33 cellular contexts compared by ENCODE assay signal in the genomic region with DNA sequence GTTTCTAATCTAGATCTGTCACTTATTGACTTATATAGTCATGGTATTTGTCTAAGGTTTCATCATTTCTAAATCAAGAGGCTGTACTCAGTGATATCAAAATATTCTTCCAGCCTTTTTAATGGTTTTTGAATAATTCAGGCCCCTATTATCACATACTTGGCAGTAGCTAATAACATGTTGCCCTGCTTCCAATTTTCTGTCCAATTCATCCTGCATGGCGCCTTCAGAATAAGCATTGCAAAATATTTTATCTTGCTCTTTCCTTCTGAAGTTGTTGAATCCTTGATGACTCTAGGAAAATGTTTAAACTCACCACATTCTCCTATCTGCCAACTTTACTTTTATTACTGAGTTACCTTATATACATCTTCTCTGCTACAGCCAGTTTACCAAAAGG.
"Had no signal": no experiment of that assay in that cellular context is flagged by ENCODE, and none has a peak within 500 bp of the region (broad histone marks: within the 10 kb centered on the region; RNA-seq: fewer than 3 reads in every experiment).

No MANE protein-coding gene starts in this region.

- H3K4me1 Mint-ChIP-seq: activated B cell treated with CpG ODN at 0.5 μM for 24 hours had no signal

- DNase-seq: activated B cell treated with CpG ODN at 0.5 μM for 24 hours; activated CD4-positive, alpha-beta memory T cell treated with anti-CD3 and anti-CD28 coated beads for 36 hours; activated CD4-positive, alpha-beta T cell treated with anti-CD3 and anti-CD28 coated beads, Interleukin-2, amount 10 ng/mL, durations not matched to agents 24 days and 14 days; activated CD8-positive, alpha-beta memory T cell treated with anti-CD3 and anti-CD28 coated beads, Interleukin-2, amount 10 ng/mL, durations not matched to agents 7 days and 5 days; activated CD8-positive, alpha-beta memory T cell treated with anti-CD3 and anti-CD28 coated beads, Interleukin-2, amount 50 U/mL, for 4 hours; activated CD8-positive, alpha-beta T cell treated with anti-CD3 and anti-CD28 coated beads, Interleukin-2, amount 10 ng/mL, durations not matched to agents 7 days and 5 days; activated effector memory CD4-positive, alpha-beta T cell treated with anti-CD3 and anti-CD28 coated beads, Interleukin-2, amount 50 U/mL, for 16 hours; activated naive CD4-positive, alpha-beta T cell treated with anti-CD3 and anti-CD28 coated beads for 36 hours; activated naive CD8-positive, alpha-beta T cell treated with anti-CD3 and anti-CD28 coated beads for 36 hours; activated naive CD8-positive, alpha-beta T cell treated with anti-CD3 and anti-CD28 coated beads, Interleukin-2, amount 50 U/mL, for 24 hours; activated T-cell treated with anti-CD3 and anti-CD28 coated beads, Interleukin-2, amount 50 U/mL, for 1 hour; activated T-cell treated with anti-CD3 and anti-CD28 coated beads, Interleukin-2, amount 50 U/mL, for 48 hours; adrenal gland; brain microvascular endothelial cell; dorsolateral prefrontal cortex; effector memory CD4-positive, alpha-beta T cell; endodermal cell; foreskin melanocyte; heart right ventricle; T-helper 1 cell; T-helper 17 cell; T1000; WERI-Rb-1 had no signal

- H3K27me3 Mint-ChIP-seq: activated B cell treated with CpG ODN at 0.5 μM for 24 hours; activated CD4-positive, alpha-beta memory T cell treated with anti-CD3 and anti-CD28 coated beads for 36 hours; activated CD4-positive, alpha-beta T cell treated with anti-CD3 and anti-CD28 coated beads, Interleukin-2, amount 10 ng/mL, durations not matched to agents 24 days and 14 days; activated CD8-positive, alpha-beta memory T cell treated with anti-CD3 and anti-CD28 coated beads, Interleukin-2, amount 10 ng/mL, durations not matched to agents 7 days and 5 days; activated naive CD4-positive, alpha-beta T cell treated with anti-CD3 and anti-CD28 coated beads, Interleukin-2, amount 50 U/mL, for 24 hours; activated naive CD8-positive, alpha-beta T cell treated with anti-CD3 and anti-CD28 coated beads for 36 hours; activated naive CD8-positive, alpha-beta T cell treated with anti-CD3 and anti-CD28 coated beads, Interleukin-2, amount 50 U/mL, for 24 hours; central memory CD8-positive, alpha-beta T cell; dendritic cell treated with granulocyte-macrophage colony-stimulating factor and Interleukin-4, amounts not matched to agents 40 ng/mL and 50 ng/mL, for 4 days; T-helper 17 cell had no signal

- FAIRE-seq: bronchial epithelial cell had no signal

- H3K36me3 ChIP-seq: adrenal gland, ascending aorta, brain microvascular endothelial cell, gastroesophageal sphincter, heart right ventricle, WERI-Rb-1 had no signal

- H3K4me3 Mint-ChIP-seq: activated B cell treated with CpG ODN at 0.5 μM for 24 hours; activated CD4-positive, alpha-beta memory T cell treated with anti-CD3 and anti-CD28 coated beads for 36 hours; activated CD4-positive, alpha-beta T cell treated with anti-CD3 and anti-CD28 coated beads, Interleukin-2, amount 10 ng/mL, durations not matched to agents 24 days and 14 days; activated CD8-positive, alpha-beta memory T cell treated with anti-CD3 and anti-CD28 coated beads, Interleukin-2, amount 10 ng/mL, durations not matched to agents 7 days and 5 days; activated CD8-positive, alpha-beta T cell treated with anti-CD3 and anti-CD28 coated beads, Interleukin-2, amount 10 ng/mL, durations not matched to agents 7 days and 5 days; activated naive CD4-positive, alpha-beta T cell treated with anti-CD3 and anti-CD28 coated beads for 36 hours; activated naive CD4-positive, alpha-beta T cell treated with anti-CD3 and anti-CD28 coated beads, Interleukin-2, amount 50 U/mL, for 24 hours; activated naive CD8-positive, alpha-beta T cell treated with anti-CD3 and anti-CD28 coated beads for 36 hours; activated naive CD8-positive, alpha-beta T cell treated with anti-CD3 and anti-CD28 coated beads, Interleukin-2, amount 50 U/mL, for 24 hours; activated T-helper 1 cell treated with anti-CD3 and anti-CD28 coated beads, Interleukin-12 subunit alpha, Interleukin-12 subunit beta, Interleukin-2, Interleukin-4 antibody, amounts not matched to agents 30 ng/mL and 10 ng/mL and 1 ng/mL, durations not matched to agents 14 hours and 24 hours and 36 hours; central memory CD8-positive, alpha-beta T cell; dendritic cell treated with granulocyte-macrophage colony-stimulating factor and Interleukin-4, amounts not matched to agents 40 ng/mL and 50 ng/mL, for 4 days; endodermal cell; T-helper 17 cell; T-helper 2 cell treated with Interferon-gamma antibody and Interleukin-4, amounts not matched to agents 5 μg/mL and 100 μg/mL, for 36 hours had no signal

- H3K27me3 ChIP-seq: adrenal gland, ascending aorta, brain microvascular endothelial cell, dorsolateral prefrontal cortex, gastroesophageal sphincter, heart right ventricle had no signal

- H3K9me3 ChIP-seq: ascending aorta had no signal

- H3K27ac ChIP-seq: adrenal gland, ascending aorta, brain microvascular endothelial cell, coronary artery, dorsolateral prefrontal cortex, gastroesophageal sphincter, heart right ventricle, WERI-Rb-1 had no signal

- H3K27ac Mint-ChIP-seq: activated B cell treated with CpG ODN at 0.5 μM for 24 hours; activated CD4-positive, alpha-beta memory T cell treated with anti-CD3 and anti-CD28 coated beads for 36 hours; activated CD4-positive, alpha-beta T cell treated with anti-CD3 and anti-CD28 coated beads, Interleukin-2, amount 10 ng/mL, durations not matched to agents 24 days and 14 days; activated CD8-positive, alpha-beta memory T cell treated with anti-CD3 and anti-CD28 coated beads, Interleukin-2, amount 10 ng/mL, durations not matched to agents 7 days and 5 days; activated CD8-positive, alpha-beta T cell treated with anti-CD3 and anti-CD28 coated beads, Interleukin-2, amount 10 ng/mL, durations not matched to agents 7 days and 5 days; activated naive CD4-positive, alpha-beta T cell treated with anti-CD3 and anti-CD28 coated beads for 36 hours; activated naive CD4-positive, alpha-beta T cell treated with anti-CD3 and anti-CD28 coated beads, Interleukin-2, amount 50 U/mL, for 24 hours; activated naive CD8-positive, alpha-beta T cell treated with anti-CD3 and anti-CD28 coated beads for 36 hours; activated naive CD8-positive, alpha-beta T cell treated with anti-CD3 and anti-CD28 coated beads, Interleukin-2, amount 50 U/mL, for 24 hours; activated T-helper 1 cell treated with anti-CD3 and anti-CD28 coated beads, Interleukin-12 subunit alpha, Interleukin-12 subunit beta, Interleukin-2, Interleukin-4 antibody, amounts not matched to agents 30 ng/mL and 10 ng/mL and 1 ng/mL, durations not matched to agents 14 hours and 24 hours and 36 hours; activated T-helper 2 cell treated with anti-CD3 and anti-CD28 coated beads, Interferon-gamma antibody, Interleukin-2, Interleukin-4, amounts not matched to agents 10 μg/mL and 5 μg/mL and 100 μg/mL, durations not matched to agents 14 hours and 24 hours and 36 hours; dendritic cell treated with granulocyte-macrophage colony-stimulating factor and Interleukin-4, amounts not matched to agents 40 ng/mL and 50 ng/mL, for 4 days; endodermal cell; T-helper 17 cell; T-helper 2 cell treated with Interferon-gamma antibody and Interleukin-4, amounts not matched to agents 5 μg/mL and 100 μg/mL, for 36 hours had no signal

- H3K9me3 Mint-ChIP-seq: activated B cell treated with CpG ODN at 0.5 μM for 24 hours; activated naive CD4-positive, alpha-beta T cell treated with anti-CD3 and anti-CD28 coated beads, Interleukin-2, amount 50 U/mL, for 24 hours; central memory CD8-positive, alpha-beta T cell; endodermal cell had no signal

- H3K4me1 ChIP-seq: adrenal gland, ascending aorta, heart right ventricle had no signal

- H3K4me3 ChIP-seq: adrenal gland, ascending aorta, coronary artery, dorsolateral prefrontal cortex, gastroesophageal sphincter, heart right ventricle had no signal

- H3K36me3 Mint-ChIP-seq: activated CD4-positive, alpha-beta memory T cell treated with anti-CD3 and anti-CD28 coated beads for 36 hours had no signal
